Comparison of ENCODE assay signal across 18 cellular contexts in genomic region chr10:124441694-124442093, GRCh38. TPM values are rescaled to one million over a fixed set of nuclear protein-coding genes. Genes with fewer than 3 reads are reported as not detected.
"Had no signal": no experiment of that assay in that cellular context is flagged by ENCODE, and none has a peak within 500 bp of the region (broad histone marks: within the 10 kb centered on the region; RNA-seq: fewer than 3 reads in every experiment).

No MANE protein-coding gene starts in this region.

RNA-seq across cellular contexts. Expression of gene NKX1-2, which starts 8.1 kb away (rescaled TPM):
- total RNA-seq: activated naive CD4-positive, alpha-beta T cell treated with anti-CD3 and anti-CD28 coated beads for 36 hours; activated naive CD4-positive, alpha-beta T cell treated with anti-CD3 and anti-CD28 coated beads, Interleukin-2, amount 50 U/mL, for 72 hours; activated naive CD8-positive, alpha-beta T cell treated with anti-CD3 and anti-CD28 coated beads for 36 hours; activated naive CD8-positive, alpha-beta T cell treated with anti-CD3 and anti-CD28 coated beads, Interleukin-2, amount 10 ng/mL, durations not matched to agents 7 days and 5 days; activated T-cell treated with anti-CD3 and anti-CD28 coated beads, Interleukin-2, amount 50 U/mL, for 4 hours; activated T-cell treated with anti-CD3 and anti-CD28 coated beads, Interleukin-2, amount 50 U/mL, for 72 hours; activated T-helper 1 cell treated with anti-CD3 and anti-CD28 coated beads, Interleukin-12 subunit alpha, Interleukin-12 subunit beta, Interleukin-2, Interleukin-4 antibody, amounts not matched to agents 30 ng/mL and 10 ng/mL and 1 ng/mL, durations not matched to agents 14 hours and 24 hours and 36 hours; activated T-helper 17 cell treated with anti-CD3 and anti-CD28 coated beads, Interleukin-2, amount 50 U/mL, for 72 hours; activated T-helper 2 cell treated with anti-CD3 and anti-CD28 coated beads, Interferon-gamma antibody, Interleukin-2, Interleukin-4, amounts not matched to agents 10 μg/mL and 5 μg/mL and 100 μg/mL, durations not matched to agents 14 hours and 24 hours and 36 hours; adrenal gland; aorta; ascending aorta; astrocyte; body of pancreas; cardiac septum; chondrocyte had no signal
- polyA plus RNA-seq: adipose tissue, adrenal gland, aorta, cardiac muscle cell had no signal
